ENCODE assay signal across 10 cellular contexts in genomic region chr7:5598769-5599371, GRCh38. TPM values are rescaled to one million over a fixed set of nuclear protein-coding genes. Genes with fewer than 3 reads are reported as not detected.
DNase-seq lines count a peak whose midpoint lies in the region; ATAC-seq, FAIRE-seq and TF ChIP-seq lines count a peak whose summit lies in the region.
"Had no signal": no experiment of that assay in that cellular context is flagged by ENCODE, and none has a peak within 500 bp of the region (broad histone marks: within the 10 kb centered on the region; RNA-seq: fewer than 3 reads in every experiment).

No MANE protein-coding gene starts in this region.

- no peak overlapping the region for H2AK5ac ChIP-seq in H9 (ENCODE audit: insufficient read length, low read length)

- TF ChIP-seq CTCF in H9 (conservative IDR thresholded peaks at IDR 0.05) = no peak
- TF ChIP-seq CTCF in PC-3 (conservative IDR thresholded peaks at IDR 0.05; ENCODE audit: low read depth, low read length) = no peak
- TF ChIP-seq CTCF in fibroblast of mammary gland (conservative IDR thresholded peaks at IDR 0.05; ENCODE audit: control insufficient read depth, insufficient read depth, low read depth, low read length) = no peak

- POLR2A ChIA-PET in PC-3 (lab: Charles Lee; ENCODE audit: unreplicated experiment) = no interaction called here

- H2BK120ac ChIP-seq in H9 (ENCODE audit: low read depth, low read length, poor library complexity, severe bottlenecking) = no peak overlapping the region

- no peaks in the 10 kb centered on the region for H3K9me3 ChIP-seq in H9 (ENCODE audit: control insufficient read depth, low read depth, low read length)
- H3K9me3 ChIP-seq in PC-3 (ENCODE audit: low read length) = no peaks in the 10 kb centered on the region
- H3K9me3 ChIP-seq in small intestine (ENCODE audit: control insufficient read depth, low read depth) = no peaks in the 10 kb centered on the region
- H3K9me3 ChIP-seq: right lobe of liver had no signal

- no peak overlapping the region for H2BK20ac ChIP-seq in H9 (ENCODE audit: low read depth, low read length, poor library complexity, severe bottlenecking)

- no peak overlapping the region for H4K5ac ChIP-seq in H9 (ENCODE audit: insufficient read length, low read depth, low read length)

- no peaks in the 10 kb centered on the region for H3K27me3 ChIP-seq in H9 (ENCODE audit: insufficient read depth, low read length)
- H3K27me3 ChIP-seq in PC-3 (ENCODE audit: low read length) = no peaks in the 10 kb centered on the region
- H3K27me3 ChIP-seq in small intestine (ENCODE audit: control insufficient read depth in 2 of 2, insufficient read depth in 2 of 2, low read length in 2 of 2) = peaks cover 2% of the 10 kb centered on the region in 2 donors

- peaks cover 30 to 36% of the 10 kb centered on the region in 2 experiments for H3K4me1 Mint-ChIP-seq in H9
- peaks cover 37% of the 10 kb centered on the region for H3K4me1 Mint-ChIP-seq in stimulated activated memory B cell treated with anti-CD40 and anti-IgM and Interleukin-4, amounts not matched to agents 10 μg/mL and 1 μg/mL and 100 μg/mL, for 72 hours

- H2AFZ ChIP-seq in H9 (ENCODE audit: low read length) (no peak overlapping the region), PC-3 (ENCODE audit: low read length) (no peak overlapping the region)

- H3K9me2 ChIP-seq in PC-3 (replicated peaks; ENCODE audit: low read length) = no peaks in the 10 kb centered on the region

- peaks cover 28 to 32% (median 31%) of the 10 kb centered on the region in 3 experiments for H3K36me3 Mint-ChIP-seq in H9 (ENCODE audit: insufficient read depth in 1 of 3, low read depth in 3 of 3)
- H3K36me3 Mint-ChIP-seq in stimulated activated memory B cell treated with anti-CD40 and anti-IgM and Interleukin-4, amounts not matched to agents 10 μg/mL and 1 μg/mL and 100 μg/mL, for 72 hours = peaks cover 10% of the 10 kb centered on the region

- no TSS peak for BruUV-seq in PC-3 (replicated peaks; lab: Mats Ljungman, UMichigan)

- peaks cover 0 to 2% of the 10 kb centered on the region in 2 experiments; a peak in 3 of 5 replicates for H3K9me3 Mint-ChIP-seq in H9
- no peaks in the 10 kb centered on the region for H3K9me3 Mint-ChIP-seq in stimulated activated memory B cell treated with anti-CD40 and anti-IgM and Interleukin-4, amounts not matched to agents 10 μg/mL and 1 μg/mL and 100 μg/mL, for 72 hours
- H3K9me3 Mint-ChIP-seq: activated B cell treated with CpG ODN at 0.5 μM for 24 hours had no signal

- H2BK5ac ChIP-seq in H9 (ENCODE audit: insufficient read length, low read length) = no peak overlapping the region

- WGBS in H9 (ENCODE audit: extremely low coverage, insufficient read length, low lambda C conversion rate) = no CpG with 5 or more reads among the region's 21 CpGs
- 17 to 48% (median 34%) methylated on average over 16 to 21 of the region's 21 CpGs for WGBS in small intestine, 3 donors

- H3K18ac ChIP-seq in H9 (ENCODE audit: insufficient read length, low read depth, low read length) = no peak overlapping the region

- no peak overlapping the region for H3K27ac ChIP-seq in H9 (ENCODE audit: insufficient read length, low read depth, low read length)
- H3K27ac ChIP-seq in PC-3 (ENCODE audit: low read length) = no peak overlapping the region
- H3K27ac ChIP-seq in small intestine (ENCODE audit: low read depth in 1 of 2, low read length in 1 of 2) = no peak overlapping the region
- H3K27ac ChIP-seq: right lobe of liver had no signal

- H3K14ac ChIP-seq in H9 (ENCODE audit: insufficient read depth, low read length) = no peak overlapping the region

- H2BK15ac ChIP-seq in H9 (ENCODE audit: low read depth, low read length) = no peak overlapping the region

- no peak overlapping the region for H3K23ac ChIP-seq in H9 (ENCODE audit: insufficient read length, low read depth, low read length)

- DNase-seq in H9 = peak; percentile 64
- no peak for DNase-seq in PC-3
- peak; percentile 55 for DNase-seq in fibroblast of mammary gland (ENCODE audit: low read depth)
- no peak for DNase-seq in stimulated activated CD8-positive, alpha-beta memory T cell treated with anti-CD3 and anti-CD28 coated beads, Interleukin-4, amount 100 ng/mL, for 48 hours
- no peak for DNase-seq in small intestine
- DNase-seq in DMS53 (lab: John Stamatoyannopoulos, UW) = no peak
- DNase-seq: activated B cell treated with CpG ODN at 0.5 μM for 24 hours, NCI-H2107, right lobe of liver had no signal

- H3K56ac ChIP-seq in H9 (ENCODE audit: insufficient read length, low read depth, low read length) = no peak overlapping the region

- no peak overlapping the region for H4K91ac ChIP-seq in H9 (ENCODE audit: insufficient read length, low read depth, low read length)

- H3K36me3 ChIP-seq in PC-3 (ENCODE audit: low read depth, low read length) (peaks cover 12% of the 10 kb centered on the region), small intestine (ENCODE audit: control insufficient read depth in 2 of 2, insufficient read depth in 2 of 2, low read length in 2 of 2) (no peaks in the 10 kb centered on the region)
- H3K36me3 ChIP-seq: right lobe of liver had no signal

- no peaks in the 10 kb centered on the region for H4K20me1 ChIP-seq in H9 (ENCODE audit: control insufficient read depth, insufficient read depth, insufficient read length)
- peaks cover 56% of the 10 kb centered on the region for H4K20me1 ChIP-seq in PC-3 (ENCODE audit: low read length)

- H3K79me1 ChIP-seq in H9 (ENCODE audit: insufficient read depth, low read depth, low read length, poor library complexity, severe bottlenecking) = no peaks in the 10 kb centered on the region

- H3K79me2 ChIP-seq in H9 (ENCODE audit: insufficient read depth, low read length) (peaks cover 48% of the 10 kb centered on the region; the same call in 1 of the 2 replicates), PC-3 (ENCODE audit: low read length) (peaks cover 91% of the 10 kb centered on the region)

- H3F3A ChIP-seq in PC-3 (ENCODE audit: low read length, unreplicated experiment) = peaks cover 11% of the 10 kb centered on the region

- H3K4me2 ChIP-seq in H9 (ENCODE audit: insufficient read depth, insufficient read length, low read length) = no peak overlapping the region
- H3K4me2 ChIP-seq in PC-3 (ENCODE audit: low read length) = peak overlapping the region; percentile 44

- no peak overlapping the region for H3K4ac ChIP-seq in H9 (ENCODE audit: low read depth, low read length)

- CTCF ChIA-PET in PC-3 (lab: Charles Lee) = no interaction called here

- peaks cover 10% of the 10 kb centered on the region for H3K23me2 ChIP-seq in H9 (ENCODE audit: insufficient read length, low read depth, low read length, poor library complexity, severe bottlenecking)

- H2BK12ac ChIP-seq in H9 (ENCODE audit: insufficient read length, low read depth, low read length) = no peak overlapping the region

- H3T11ph ChIP-seq in H9 (ENCODE audit: low read length) = no peak overlapping the region

- H3K4me1 ChIP-seq in H9 (ENCODE audit: insufficient read depth, low read length) = peaks cover 3% of the 10 kb centered on the region; the same call in 1 of the 2 replicates
- H3K4me1 ChIP-seq in PC-3 (ENCODE audit: insufficient read depth, low read length) = peaks cover 38% of the 10 kb centered on the region
- no peaks in the 10 kb centered on the region for H3K4me1 ChIP-seq in small intestine (ENCODE audit: control insufficient read depth in 2 of 2, insufficient read depth in 1 of 2, low read depth in 1 of 2, low read length in 1 of 2)

- H3K4me3 ChIP-seq in PC-3 (ENCODE audit: low read length) (no peak overlapping the region), fibroblast of mammary gland (ENCODE audit: control insufficient read depth, low read depth, low read length) (no peak overlapping the region), small intestine (ENCODE audit: low read depth in 1 of 2, low read length in 2 of 2) (no peak overlapping the region)
- H3K4me3 ChIP-seq: right lobe of liver had no signal

- peak overlapping the region; percentile 26 to 44; a peak in 3 of 5 replicates for H3K4me3 Mint-ChIP-seq in H9
- H3K4me3 Mint-ChIP-seq in stimulated activated memory B cell treated with anti-CD40 and anti-IgM and Interleukin-4, amounts not matched to agents 10 μg/mL and 1 μg/mL and 100 μg/mL, for 72 hours = no peak overlapping the region
- H3K4me3 Mint-ChIP-seq: activated B cell treated with CpG ODN at 0.5 μM for 24 hours had no signal

- FAIRE-seq in small intestine (lab: Jason Lieb, UNC) = no peak

- H3K27ac Mint-ChIP-seq in H9 = no peak overlapping the region; a peak in 1 of 7 replicates
- H3K27ac Mint-ChIP-seq in stimulated activated memory B cell treated with anti-CD40 and anti-IgM and Interleukin-4, amounts not matched to agents 10 μg/mL and 1 μg/mL and 100 μg/mL, for 72 hours = no peak overlapping the region
- H3K27ac Mint-ChIP-seq: activated B cell treated with CpG ODN at 0.5 μM for 24 hours had no signal

- H4K8ac ChIP-seq in H9 (replicated peaks; ENCODE audit: insufficient read length, low read depth, low read length) = no peak overlapping the region

- intact Hi-C loops in PC-3 (cut with micrococcal nuclease) = loop anchor here (5.0 kb wide), 1 partner anchor 43 kb away; no protein-coding TSS in a partner anchor

- ATAC-seq in PC-3 = no peak; the same call in 1 of the 2 replicates
- ATAC-seq in stimulated activated memory B cell treated with anti-CD40 and anti-IgM and Interleukin-4, amounts not matched to agents 10 μg/mL and 1 μg/mL and 100 μg/mL, for 72 hours = peak; percentile 6

- H3K9ac ChIP-seq in H9 (ENCODE audit: extremely low read depth, insufficient read length, low read length) (no peak overlapping the region), PC-3 (ENCODE audit: low read length) (no peak overlapping the region)

- no peaks in the 10 kb centered on the region; the same call in none of the 2 replicates for H3K27me3 Mint-ChIP-seq in H9 (ENCODE audit: low read depth)
- peaks cover 40% of the 10 kb centered on the region for H3K27me3 Mint-ChIP-seq in stimulated activated memory B cell treated with anti-CD40 and anti-IgM and Interleukin-4, amounts not matched to agents 10 μg/mL and 1 μg/mL and 100 μg/mL, for 72 hours

RNA-seq across cellular contexts. Expression of gene FSCN1, which starts 6.3 kb away (rescaled TPM):
- total RNA-seq in H9 (2021) (293 and 302 TPM in 2 replicates), PC-3 (2014; rRNA removed) (318 and 403 TPM in 2 replicates)
- polyA plus RNA-seq in small intestine = 10 to 100 TPM in 1 of 3 donors, 1 to 10 TPM in 1, under 1 TPM in 1; 0.67 to 13.3 (median 7.0) TPM

Comparison
In these comparisons a context has a peak if more than half of its experiments do, and no peak if none do; other contexts are left out.
1. DNase-seq: peak in H9 (single experiment) and fibroblast of mammary gland (single experiment); none in PC-3 (single experiment), stimulated activated CD8-positive, alpha-beta memory T cell treated with anti-CD3 and anti-CD28 coated beads, Interleukin-4, amount 100 ng/mL, for 48 hours (single experiment), small intestine (single experiment) and DMS53 (single experiment).